Comparison of ENCODE assay signal across 16 cellular contexts in genomic region chr7:149866817-149867447, GRCh38. TPM values are rescaled to one million over a fixed set of nuclear protein-coding genes. Genes with fewer than 3 reads are reported as not detected.
DNase-seq lines count a peak whose midpoint lies in the region; ATAC-seq and TF ChIP-seq lines count a peak whose summit lies in the region.
"Had no signal": no experiment of that assay in that cellular context is flagged by ENCODE, and none has a peak within 500 bp of the region (broad histone marks: within the 10 kb centered on the region; RNA-seq: fewer than 3 reads in every experiment).

No MANE protein-coding gene starts in this region.

- CTCF ChIA-PET in GM10248 (lab: Yijun Ruan, JAX) = no interaction called here

- POLR2A ChIA-PET in GM10248 (lab: Yijun Ruan, JAX) = no interaction called here

- H3K27me3 ChIP-seq in CD4-positive, CD25-positive, alpha-beta regulatory T cell (ENCODE audit: control insufficient read depth, insufficient read depth, low read length) = no peaks in the 10 kb centered on the region
- no peaks in the 10 kb centered on the region for H3K27me3 ChIP-seq in tibial artery
- H3K27me3 ChIP-seq: breast epithelium, suprapubic skin had no signal

- peak overlapping the region; percentile 71 to 89 (median 84) for H3K4me3 Mint-ChIP-seq in CD4-positive, CD25-positive, alpha-beta regulatory T cell
- H3K4me3 Mint-ChIP-seq in activated T-helper 17 cell treated with anti-CD3 and anti-CD28 coated beads, Interleukin-2, amount 50 U/mL, for 72 hours = peak overlapping the region; percentile 60

- no peaks in the 10 kb centered on the region for H3K27me3 Mint-ChIP-seq in CD4-positive, CD25-positive, alpha-beta regulatory T cell
- no peaks in the 10 kb centered on the region for H3K27me3 Mint-ChIP-seq in activated T-helper 17 cell treated with anti-CD3 and anti-CD28 coated beads, Interleukin-2, amount 50 U/mL, for 72 hours

- H3K27ac ChIP-seq in CD4-positive, CD25-positive, alpha-beta regulatory T cell (ENCODE audit: insufficient read depth, low read length, poor library complexity, severe bottlenecking) = peak overlapping the region; percentile 86
- H3K27ac ChIP-seq in tibial artery = no peak overlapping the region
- H3K27ac ChIP-seq: breast epithelium, suprapubic skin had no signal

- ATAC-seq in CD4-positive, CD25-positive, alpha-beta regulatory T cell (ENCODE audit: low read depth in 2 of 2) = no peak
- ATAC-seq in activated T-helper 17 cell treated with anti-CD3 and anti-CD28 coated beads, Interleukin-2, amount 50 U/mL, for 72 hours (replicated peaks) = no peak
- no peak for ATAC-seq in HG03025 (IDR thresholded peaks at IDR 0.05; ENCODE audit: low FRiP score, unreplicated experiment)
- ATAC-seq: left colon had no signal

- H3K4me1 ChIP-seq in CD4-positive, CD25-positive, alpha-beta regulatory T cell (ENCODE audit: control insufficient read depth, insufficient read depth, low read length, poor library complexity, severe bottlenecking) = peaks cover 82% of the 10 kb centered on the region
- no peaks in the 10 kb centered on the region for H3K4me1 ChIP-seq in tibial artery

- DNase-seq in CD4-positive, CD25-positive, alpha-beta regulatory T cell = no peak
- peak; percentile 65 for DNase-seq in HT-29 (ENCODE audit: low spot score)
- DNase-seq in glomerular visceral epithelial cell (ENCODE audit: extremely low spot score) = peak; percentile 30
- no peak for DNase-seq in NCI-H2227 (lab: John Stamatoyannopoulos, UW; ENCODE audit: unreplicated experiment)
- DNase-seq in tibial artery = no peak
- no peak for DNase-seq in GM10248 (ENCODE audit: extremely low spot score)
- DNase-seq: activated CD4-positive, alpha-beta T cell treated with anti-CD3 and anti-CD28 coated beads, Interleukin-2, amount 50 U/mL, for 4 hours; DMS53; left colon; NCI-H2171 treated with DMSO at 0.1 percent for 48 hours; RPMI8226; stimulated activated CD4-positive, alpha-beta T cell treated with anti-CD3 and anti-CD28 coated beads, Interleukin-4, amount 100 ng/mL, for 24 hours had no signal

- no peaks in the 10 kb centered on the region for H3K9me3 Mint-ChIP-seq in CD4-positive, CD25-positive, alpha-beta regulatory T cell
- no peaks in the 10 kb centered on the region for H3K9me3 Mint-ChIP-seq in activated T-helper 17 cell treated with anti-CD3 and anti-CD28 coated beads, Interleukin-2, amount 50 U/mL, for 72 hours

- no peaks in the 10 kb centered on the region for H3K9me3 ChIP-seq in CD4-positive, CD25-positive, alpha-beta regulatory T cell (ENCODE audit: control insufficient read depth in 2 of 2, low read length in 2 of 2)
- H3K9me3 ChIP-seq in tibial artery = no peaks in the 10 kb centered on the region
- H3K9me3 ChIP-seq: breast epithelium, suprapubic skin had no signal

- peak overlapping the region; percentile 93 to 99 (median 96) for H3K27ac Mint-ChIP-seq in CD4-positive, CD25-positive, alpha-beta regulatory T cell
- H3K27ac Mint-ChIP-seq in activated T-helper 17 cell treated with anti-CD3 and anti-CD28 coated beads, Interleukin-2, amount 50 U/mL, for 72 hours = peak overlapping the region; percentile 89

- peaks cover 11% of the 10 kb centered on the region for H3K36me3 ChIP-seq in CD4-positive, CD25-positive, alpha-beta regulatory T cell (ENCODE audit: control insufficient read depth, insufficient read depth, low read length)
- peaks cover 21 to 59% (median 44%) of the 10 kb centered on the region in 3 donors for H3K36me3 ChIP-seq in tibial artery

- peaks cover 15% of the 10 kb centered on the region for H3K36me3 Mint-ChIP-seq in CD4-positive, CD25-positive, alpha-beta regulatory T cell
- H3K36me3 Mint-ChIP-seq in activated T-helper 17 cell treated with anti-CD3 and anti-CD28 coated beads, Interleukin-2, amount 50 U/mL, for 72 hours (ENCODE audit: low read depth) = peaks cover 7% of the 10 kb centered on the region

- peak overlapping the region; percentile 13 for H3K4me3 ChIP-seq in CD4-positive, CD25-positive, alpha-beta regulatory T cell (ENCODE audit: low read depth, low read length)
- H3K4me3 ChIP-seq in tibial artery = no peak overlapping the region
- H3K4me3 ChIP-seq: breast epithelium, suprapubic skin had no signal

- H3K4me1 Mint-ChIP-seq in CD4-positive, CD25-positive, alpha-beta regulatory T cell = peaks cover 21 to 96% (median 60%) of the 10 kb centered on the region in 4 donors
- peaks cover 44% of the 10 kb centered on the region for H3K4me1 Mint-ChIP-seq in activated T-helper 17 cell treated with anti-CD3 and anti-CD28 coated beads, Interleukin-2, amount 50 U/mL, for 72 hours

- no peak for TF ChIP-seq CTCF in tibial artery (IDR thresholded peaks at IDR 0.05)
- no peak for TF ChIP-seq CTCF in GM10248 (IDR thresholded peaks at IDR 0.05; ENCODE audit: control extremely low read depth, extremely low read depth, low read depth, missing control alignments)

- intact Hi-C loops in tibial artery (cut with DNase I; ENCODE audit: low total_unique reads) = no loop called here

RNA-seq across cellular contexts. Expression of gene ATP6V0E2, which starts 6.8 kb away (rescaled TPM):
- 45.9 TPM for total RNA-seq in CD4-positive, CD25-positive, alpha-beta regulatory T cell
- polyA plus RNA-seq in CD4-positive, CD25-positive, alpha-beta regulatory T cell = 100 to 1,000 TPM; 150 to 183 (median 164) TPM
- total RNA-seq in HT-29 (2014; rRNA removed; shearing (Covaris generic)) = 92.6 and 93.3 TPM in 2 replicates
- total RNA-seq in activated T-helper 17 cell treated with anti-CD3 and anti-CD28 coated beads, Interleukin-2, amount 50 U/mL, for 72 hours = 10 to 100 TPM; 30.3 to 72.9 TPM

RNA-seq across cellular contexts. Expression of gene ZNF862, which starts 28.8 kb away (rescaled TPM):
- total RNA-seq in CD4-positive, CD25-positive, alpha-beta regulatory T cell = 32.8 TPM
- 1 to 10 TPM; 5.3 to 7.6 (median 6.6) TPM for polyA plus RNA-seq in CD4-positive, CD25-positive, alpha-beta regulatory T cell
- 8.8 and 11.7 TPM in 2 replicates for total RNA-seq in HT-29 (2014; rRNA removed; shearing (Covaris generic))
- total RNA-seq in activated T-helper 17 cell treated with anti-CD3 and anti-CD28 coated beads, Interleukin-2, amount 50 U/mL, for 72 hours = 10 to 100 TPM; 18.4 to 40.8 TPM

Comparison
In these comparisons a context has a peak if more than half of its experiments do, and no peak if none do; other contexts are left out.
1. DNase-seq: peak in HT-29 (single experiment) and glomerular visceral epithelial cell (single experiment); none in CD4-positive, CD25-positive, alpha-beta regulatory T cell (0 of 3), NCI-H2227 (single experiment), tibial artery (0 of 2) and GM10248 (single experiment).